In genomic region chr22:35475545-35475944, GRCh38 we compare ENCODE assay signal across 1 cellular context.
TF ChIP-seq lines count a peak whose summit lies in the region.

No MANE protein-coding gene starts in this region.

TF ChIP-seq in K562, 482 proteins besides CTCF, POLR2A, EP300 and RAD21 (continued from another document):
- TF ChIP-seq, protein P1, sequence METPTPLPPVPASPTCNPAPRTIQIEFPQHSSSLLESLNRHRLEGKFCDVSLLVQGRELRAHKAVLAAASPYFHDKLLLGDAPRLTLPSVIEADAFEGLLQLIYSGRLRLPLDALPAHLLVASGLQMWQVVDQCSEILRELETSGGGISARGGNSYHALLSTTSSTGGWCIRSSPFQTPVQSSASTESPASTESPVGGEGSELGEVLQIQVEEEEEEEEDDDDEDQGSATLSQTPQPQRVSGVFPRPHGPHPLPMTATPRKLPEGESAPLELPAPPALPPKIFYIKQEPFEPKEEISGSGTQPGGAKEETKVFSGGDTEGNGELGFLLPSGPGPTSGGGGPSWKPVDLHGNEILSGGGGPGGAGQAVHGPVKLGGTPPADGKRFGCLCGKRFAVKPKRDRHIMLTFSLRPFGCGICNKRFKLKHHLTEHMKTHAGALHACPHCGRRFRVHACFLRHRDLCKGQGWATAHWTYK (CRISPR knock-in tag; IDR thresholded peaks at IDR 0.05): no peak
- TF ChIP-seq ZNF175 (CRISPR knock-in tag; IDR thresholded peaks at IDR 0.05; ENCODE audit: low read depth): no peak
- no peak for TF ChIP-seq ZNF766 (CRISPR knock-in tag; conservative IDR thresholded peaks at IDR 0.05)
- TF ChIP-seq, protein P2, sequence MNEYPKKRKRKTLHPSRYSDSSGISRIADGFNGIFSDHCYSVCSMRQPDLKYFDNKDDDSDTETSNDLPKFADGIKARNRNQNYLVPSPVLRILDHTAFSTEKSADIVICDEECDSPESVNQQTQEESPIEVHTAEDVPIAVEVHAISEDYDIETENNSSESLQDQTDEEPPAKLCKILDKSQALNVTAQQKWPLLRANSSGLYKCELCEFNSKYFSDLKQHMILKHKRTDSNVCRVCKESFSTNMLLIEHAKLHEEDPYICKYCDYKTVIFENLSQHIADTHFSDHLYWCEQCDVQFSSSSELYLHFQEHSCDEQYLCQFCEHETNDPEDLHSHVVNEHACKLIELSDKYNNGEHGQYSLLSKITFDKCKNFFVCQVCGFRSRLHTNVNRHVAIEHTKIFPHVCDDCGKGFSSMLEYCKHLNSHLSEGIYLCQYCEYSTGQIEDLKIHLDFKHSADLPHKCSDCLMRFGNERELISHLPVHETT (CRISPR knock-in tag; conservative IDR thresholded peaks at IDR 0.05 in 1 of 2, IDR thresholded peaks at IDR 0.05 in 1 of 2): no peak
- TF ChIP-seq COPS2 (conservative IDR thresholded peaks at IDR 0.05): no peak
- TF ChIP-seq POLR2AphosphoS2 (IDR thresholded peaks at IDR 0.05; ENCODE audit: low read length): no peak
- TF ChIP-seq ZNF316 (IDR thresholded peaks at IDR 0.05): no peak
- TF ChIP-seq, protein P3, sequence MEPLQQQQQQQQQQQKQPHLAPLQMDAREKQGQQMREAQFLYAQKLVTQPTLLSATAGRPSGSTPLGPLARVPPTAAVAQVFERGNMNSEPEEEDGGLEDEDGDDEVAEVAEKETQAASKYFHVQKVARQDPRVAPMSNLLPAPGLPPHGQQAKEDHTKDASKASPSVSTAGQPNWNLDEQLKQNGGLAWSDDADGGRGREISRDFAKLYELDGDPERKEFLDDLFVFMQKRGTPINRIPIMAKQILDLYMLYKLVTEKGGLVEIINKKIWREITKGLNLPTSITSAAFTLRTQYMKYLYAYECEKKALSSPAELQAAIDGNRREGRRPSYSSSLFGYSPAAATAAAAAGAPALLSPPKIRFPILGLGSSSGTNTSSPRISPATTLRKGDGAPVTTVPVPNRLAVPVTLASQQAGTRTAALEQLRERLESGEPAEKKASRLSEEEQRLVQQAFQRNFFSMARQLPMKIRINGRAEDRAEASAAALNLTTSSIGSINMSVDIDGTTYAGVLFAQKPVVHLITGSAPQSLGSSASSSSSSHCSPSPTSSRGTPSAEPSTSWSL (CRISPR knock-in tag; IDR thresholded peaks at IDR 0.05; ENCODE audit: borderline replicate concordance): no peak
